Comparison of ENCODE assay signal across 12 cellular contexts in the genomic region with DNA sequence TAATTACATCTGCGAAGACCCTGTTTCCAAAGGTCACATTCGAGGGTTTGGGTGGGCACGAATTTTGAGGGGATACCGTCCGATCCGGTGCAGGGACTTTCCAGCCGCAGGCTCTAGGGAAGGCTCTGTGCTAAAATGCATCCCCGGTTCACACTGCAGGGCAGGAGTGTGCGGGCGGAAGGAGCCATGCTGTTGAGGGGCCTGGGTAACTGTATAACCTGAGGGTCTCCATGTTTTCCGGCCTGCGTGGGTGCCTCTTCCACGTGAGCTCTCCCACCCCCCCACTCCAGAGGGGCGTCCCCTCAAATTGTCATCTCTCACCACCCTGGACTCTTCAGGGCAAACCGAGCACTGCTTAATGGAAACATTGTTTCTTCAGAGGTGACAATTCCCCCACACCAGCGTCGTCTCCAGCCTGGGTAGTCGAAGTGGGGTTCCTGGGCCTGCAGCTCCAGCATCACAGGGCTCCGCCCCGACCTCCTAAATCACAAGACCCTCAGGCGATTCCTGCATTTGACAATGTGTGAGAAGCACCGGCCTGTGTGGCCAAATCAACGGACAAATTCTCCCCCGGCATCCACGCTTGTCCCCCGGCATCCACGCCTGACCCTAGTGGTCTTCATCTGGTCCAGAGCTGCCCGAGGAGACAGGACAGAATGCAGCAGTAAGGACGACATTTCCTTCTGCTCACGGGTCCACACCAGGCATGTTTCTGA. TPM values are rescaled to one million over a fixed set of nuclear protein-coding genes. Genes with fewer than 3 reads are reported as not detected.
"Had no signal": no experiment of that assay in that cellular context is flagged by ENCODE, and none has a peak within 500 bp of the region (broad histone marks: within the 10 kb centered on the region; RNA-seq: fewer than 3 reads in every experiment).

No MANE protein-coding gene starts in this region.

- DNase-seq: activated CD4-positive, alpha-beta T cell treated with anti-CD3 and anti-CD28 coated beads, Interleukin-2, amount 50 U/mL, for 4 hours; activated T-cell treated with anti-CD3 and anti-CD28 coated beads, Interleukin-2, amount 50 U/mL, for 1 hour; endodermal cell; SHP77; trophoblast cell had no signal

- ATAC-seq: activated CD4-positive, CD25-positive, alpha-beta regulatory T cell treated with anti-CD3 and anti-CD28 coated beads, Interleukin-2, amount 50 U/mL, for 24 hours; natural killer cell treated with Interleukin-12 subunit alpha and Interleukin-12 subunit beta and Interleukin-15 and Interleukin-18, amount 100 ng/mL, for 72 hours had no signal

- H3K4me3 ChIP-seq: lung had no signal

RNA-seq across cellular contexts. Expression of gene FOXL3, which starts 51.2 kb away (rescaled TPM):
- total RNA-seq: endodermal cell; lung; natural killer cell treated with Interleukin-12 subunit alpha and Interleukin-12 subunit beta and Interleukin-15 and Interleukin-18, amount 100 ng/mL, for 72 hours; omental fat pad; renal cortical epithelial cell had no signal
- polyA plus RNA-seq: esophagus, lung, small intestine had no signal
